ENCODE assay signal across 15 cellular contexts in the genomic region with DNA sequence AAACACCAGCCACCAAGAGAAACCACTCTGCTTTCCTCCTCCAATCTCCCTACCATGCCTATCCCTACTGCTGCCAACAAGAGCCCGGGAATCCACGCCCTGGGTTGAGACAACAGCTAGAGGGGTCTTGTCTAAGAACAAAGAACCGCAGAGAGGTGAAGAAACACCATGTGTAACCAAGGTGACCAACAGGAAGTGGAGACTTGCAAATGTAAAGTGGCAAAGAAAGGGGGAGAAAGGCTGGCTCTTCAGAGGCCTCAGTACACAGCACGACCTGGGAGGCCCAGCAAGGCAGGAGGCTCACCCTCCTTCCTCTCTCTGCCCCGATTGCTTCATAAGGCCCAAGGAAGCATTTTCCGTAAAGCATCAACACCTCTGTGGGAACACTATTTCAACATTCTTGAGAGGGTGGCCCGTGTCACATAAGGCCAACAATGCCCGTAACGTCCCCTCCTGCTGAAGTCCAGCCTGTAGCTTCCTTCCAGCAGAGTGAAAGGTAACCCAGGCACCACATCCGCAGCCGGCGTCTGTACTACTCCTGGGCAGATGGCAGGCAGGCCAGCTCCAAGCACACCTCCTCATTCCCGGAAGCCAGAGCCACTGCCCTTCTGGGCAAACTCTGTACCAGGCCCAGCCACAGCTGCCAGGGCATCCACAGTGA. TPM values are rescaled to one million over a fixed set of nuclear protein-coding genes. Genes with fewer than 3 reads are reported as not detected.
DNase-seq lines count a peak whose midpoint lies in the region; ATAC-seq, FAIRE-seq and TF ChIP-seq lines count a peak whose summit lies in the region.
"Had no signal": no experiment of that assay in that cellular context is flagged by ENCODE, and none has a peak within 500 bp of the region (broad histone marks: within the 10 kb centered on the region; RNA-seq: fewer than 3 reads in every experiment).

No MANE protein-coding gene starts in this region.

- no peak for FAIRE-seq in GM12878 (lab: Jason Lieb, UNC)
- FAIRE-seq: GM12892, islet of Langerhans had no signal

- RAD21 ChIA-PET in GM12878 (lab: Charles Lee; ENCODE audit: unreplicated experiment) = no interaction called here

- no peak for DNase-seq in GM12878 (ENCODE audit: low read depth, low spot score)
- peak; percentile 34 for DNase-seq in iris pigment epithelial cell (ENCODE audit: low read depth)
- peak; percentile 64 to 67 for DNase-seq in thyroid gland
- no peak for DNase-seq in NCI-H1694 treated with DMSO at 0.1 percent for 48 hours (lab: John Stamatoyannopoulos, UW)
- DNase-seq in PC-9 = no peak
- DNase-seq: amniotic stem cell, Calu3, NCI-H446 had no signal

- BruUV-seq in GM12878 (replicated peaks; lab: Mats Ljungman, UMichigan) = no TSS peak
- BruUV-seq in PC-9 (replicated peaks; lab: Mats Ljungman, UMichigan) = no TSS peak

- H3K9me2 ChIP-seq in Loucy (replicated peaks; ENCODE audit: low read depth, low read length) (no peaks in the 10 kb centered on the region), PC-9 (ENCODE audit: insufficient read depth) (no peaks in the 10 kb centered on the region)

- no peak overlapping the region for H3K9ac ChIP-seq in Loucy (ENCODE audit: low read depth, low read length, poor library complexity, severe bottlenecking)
- H3K9ac ChIP-seq in GM12878 (ENCODE audit: control insufficient read depth, insufficient read depth, low read length) = no peak overlapping the region
- H3K9ac ChIP-seq: parathyroid adenoma had no signal

- H3K9me3 ChIP-seq in Loucy (ENCODE audit: insufficient read depth, low read depth, low read length) (no peaks in the 10 kb centered on the region), GM12878 (replicated peaks; ENCODE audit: control insufficient read depth, insufficient read depth, low read length) (no peaks in the 10 kb centered on the region; the same call in 2 of the 3 replicates), thyroid gland (no peaks in the 10 kb centered on the region), PC-9 (ENCODE audit: insufficient read depth, low read depth) (no peaks in the 10 kb centered on the region)

- WGBS in GM12878 (ENCODE audit: insufficient coverage, insufficient replicate concordance, low lambda C conversion rate, missing lambda C conversion rate) = 61% methylated on average over 13 of the region's 13 CpGs
- 32 to 41% methylated on average over 12 to 13 of the region's 13 CpGs for WGBS in thyroid gland, 2 donors

- H3K4me2 ChIP-seq in Loucy (ENCODE audit: low read depth, low read length, poor library complexity, severe bottlenecking) = peak overlapping the region; percentile 4
- no peak overlapping the region for H3K4me2 ChIP-seq in GM12878 (ENCODE audit: control insufficient read depth, insufficient read depth)
- H3K4me2 ChIP-seq in PC-9 = no peak overlapping the region

- H3K27ac ChIP-seq in GM12878 (ENCODE audit: control insufficient read depth, insufficient read depth) (no peak overlapping the region), thyroid gland (peak overlapping the region; percentile 37 to 55 (median 44)), PC-9 (no peak overlapping the region)
- H3K27ac ChIP-seq: parathyroid adenoma had no signal

- intact Hi-C loops in GM12878 (cut with micrococcal nuclease; ENCODE audit: unreplicated experiment) = no loop called here
- intact Hi-C loops in thyroid gland (cut with DNase I) = no loop called here
- intact Hi-C loops in PC-9 (cut with micrococcal nuclease; ENCODE audit: unreplicated experiment) = no loop called here

- ATAC-seq in GM12878 (peak; percentile 59), HG02970 (IDR thresholded peaks at IDR 0.05; ENCODE audit: low FRiP score, unreplicated experiment) (no peak)

- H3K4me3 ChIP-seq in Loucy (ENCODE audit: low read length, poor library complexity, severe bottlenecking) = no peak overlapping the region
- no peak overlapping the region for H3K4me3 ChIP-seq in GM12878
- no peak overlapping the region for H3K4me3 ChIP-seq in thyroid gland (replicated peaks in 1 of 3)
- H3K4me3 ChIP-seq in PC-9 = no peak overlapping the region

- H2AFZ ChIP-seq in Loucy (ENCODE audit: low read length) (no peak overlapping the region), GM12878 (ENCODE audit: control insufficient read depth, low read depth, low read length) (no peak overlapping the region; the same call in 1 of the 2 replicates), PC-9 (no peak overlapping the region)
- H2AFZ ChIP-seq: parathyroid adenoma had no signal

- H3F3A ChIP-seq in Loucy (ENCODE audit: low read depth) = no peaks in the 10 kb centered on the region
- H3F3A ChIP-seq in PC-9 (ENCODE audit: insufficient read depth, low read depth) = peaks cover 4% of the 10 kb centered on the region; the same call in 1 of the 2 replicates

- TF ChIP-seq POLR2A in GM12878 (IDR thresholded peaks at IDR 0.05; ENCODE audit: low read depth, low read length) (no peak), thyroid gland (IDR thresholded peaks at IDR 0.05) (no peak)

- CTCF ChIA-PET in GM12878 (lab: Yijun Ruan, JAX) = interaction anchor here (0.8 kb wide), 1 partner anchor 95 kb away, joined by 3 read pairs; no protein-coding TSS in a partner anchor
- CTCF ChIA-PET in PC-9 (lab: Charles Lee) = no interaction called here

- H3K27me3 ChIP-seq in Loucy (ENCODE audit: insufficient read depth, low read length, poor library complexity, severe bottlenecking) = no peaks in the 10 kb centered on the region
- H3K27me3 ChIP-seq in GM12878 (replicated peaks in 1 of 2; ENCODE audit: control insufficient read depth in 2 of 2, insufficient read depth in 2 of 2, low read length in 1 of 2) = peaks cover 0 to 2% of the 10 kb centered on the region in 2 experiments; a peak in 2 of 4 replicates
- no peaks in the 10 kb centered on the region for H3K27me3 ChIP-seq in thyroid gland
- H3K27me3 ChIP-seq in PC-9 (ENCODE audit: insufficient read depth, low read depth) = no peaks in the 10 kb centered on the region

- SMC1A ChIA-PET in GM12878 (lab: Charles Lee; ENCODE audit: uncharacterized antibody, unreplicated experiment) = no interaction called here

- H4K20me1 ChIP-seq in Loucy (ENCODE audit: insufficient read depth, low read length, poor library complexity, severe bottlenecking) = no peaks in the 10 kb centered on the region
- H4K20me1 ChIP-seq in GM12878 (ENCODE audit: control insufficient read depth, insufficient read depth) = no peaks in the 10 kb centered on the region
- peaks cover 5% of the 10 kb centered on the region; the same call in 1 of the 2 replicates for H4K20me1 ChIP-seq in PC-9 (ENCODE audit: insufficient read depth)

- TF ChIP-seq CTCF in Loucy (conservative IDR thresholded peaks at IDR 0.05; ENCODE audit: low read length) (no peak), GM12878 (IDR thresholded peaks at IDR 0.05 in 2 of 3, conservative IDR thresholded peaks at IDR 0.05 in 1 of 3; ENCODE audit: control insufficient read depth in 2 of 3, extremely low read depth in 1 of 3, insufficient read depth in 1 of 3, low read depth in 3 of 3, low read length in 3 of 3) (no peak), thyroid gland (IDR thresholded peaks at IDR 0.05) (no peak), PC-9 (conservative IDR thresholded peaks at IDR 0.05) (no peak)

- TF ChIP-seq RAD21 in GM12878 (IDR thresholded peaks at IDR 0.05; ENCODE audit: insufficient read depth, low read depth, low read length) = no peak

- peaks cover 76% of the 10 kb centered on the region for H3K79me2 ChIP-seq in Loucy (ENCODE audit: insufficient read depth, low read length)
- no peaks in the 10 kb centered on the region for H3K79me2 ChIP-seq in GM12878 (ENCODE audit: control insufficient read depth, insufficient read depth, low read length)
- H3K79me2 ChIP-seq in PC-9 (ENCODE audit: low read depth) = no peaks in the 10 kb centered on the region; the same call in 1 of the 2 replicates
- H3K79me2 ChIP-seq: parathyroid adenoma had no signal

- H3K4me1 ChIP-seq in Loucy (ENCODE audit: insufficient read depth, low read length, poor library complexity, severe bottlenecking) (peaks cover 29% of the 10 kb centered on the region), GM12878 (ENCODE audit: control insufficient read depth, insufficient read depth, low read length) (no peaks in the 10 kb centered on the region; the same call in 1 of the 2 replicates), thyroid gland (peaks cover 19 to 28% of the 10 kb centered on the region in 2 donors), PC-9 (replicated peaks; ENCODE audit: insufficient read depth) (0 out of 2 replicates have a peak, but pooled peaks cover 16% of the 10 kb centered on the region)
- H3K4me1 ChIP-seq: parathyroid adenoma had no signal

- H3K36me3 ChIP-seq in Loucy (ENCODE audit: insufficient read depth, low read length) (no peaks in the 10 kb centered on the region), GM12878 (ENCODE audit: control insufficient read depth in 2 of 2, insufficient read depth in 2 of 2, low read length in 1 of 2) (no peaks in the 10 kb centered on the region), thyroid gland (no peaks in the 10 kb centered on the region), PC-9 (ENCODE audit: low read depth) (no peaks in the 10 kb centered on the region)

- no peak for TF ChIP-seq EP300 in GM12878 (IDR thresholded peaks at IDR 0.05; ENCODE audit: borderline replicate concordance in 1 of 2, control insufficient read depth in 1 of 2, low read depth in 2 of 2, low read length in 2 of 2)

- in situ Hi-C loops in GM12878 (cut with MboI) = no loop called here

- POLR2A ChIA-PET in GM12878 (lab: Charles Lee) = interaction anchor here (0.6 kb wide), 1 partner anchor 66 kb away, joined by 4 read pairs; no protein-coding TSS in a partner anchor
- POLR2A ChIA-PET in PC-9 (lab: Charles Lee; ENCODE audit: unreplicated experiment) = no interaction called here

RNA-seq across cellular contexts. Expression of a gene that starts 18.3 kb away (rescaled TPM):
- total RNA-seq in GM12878 (2013; cell fraction: nucleolus; rRNA removed) = 0.19 TPM in 1 of 2 replicates, not detected in the other
- not detected in 2 replicates for total RNA-seq in GM12878 (2014; rRNA removed)
- not detected in 2 replicates for total RNA-seq in GM12878 (2014; rRNA removed; fragmentation: Illumina TruSeq; extraction: Trizol)
- total RNA-seq in GM12878 (2021) = 0.08 and 0.10 TPM in 2 replicates
- 0.08 TPM for polyA plus RNA-seq in GM12878 (2011; ENCODE audit: low read depth)
- polyA plus RNA-seq in GM12878 (2011; rRNA removed) = 0.19 and 0.20 TPM in 2 replicates
- 0.22 and 0.47 TPM in 2 replicates for polyA plus RNA-seq in GM12878 (2011; cell fraction: cytosol; rRNA removed)
- polyA plus RNA-seq in GM12878 (2011; cell fraction: nucleus; rRNA removed) = 0.29 and 0.49 TPM in 2 replicates
- 0.11 TPM in 1 of 2 replicates, not detected in the other for polyA plus RNA-seq in GM12878 (2012)
- polyA plus RNA-seq in GM12878 (2014; fragmentation: Illumina TruSeq; extraction: Trizol) = not detected in 2 replicates
- polyA plus RNA-seq in GM12878 (2014; fragmentation: Nextera tagmentation; extraction: Ambion mirVana) = not detected
- polyA plus RNA-seq in GM12878 (2014; rRNA removed) = not detected in 2 replicates
- polyA plus RNA-seq in GM12878 (2016; fragmentation: Nextera tagmentation; extraction: Ambion mirVana) = under 1 TPM in 1 of 2 experiments, not detected in 1; 0.09 TPM
- polyA minus RNA-seq in GM12878 (2011; rRNA and poly(A)+ RNA removed) = 0.29 and 0.41 TPM in 2 replicates
- not detected in 2 replicates for polyA minus RNA-seq in GM12878 (2011; cell fraction: cytosol; rRNA and poly(A)+ RNA removed)
- polyA minus RNA-seq in GM12878 (2011; cell fraction: nucleus; rRNA and poly(A)+ RNA removed) = 0.24 and 0.38 TPM in 2 replicates
- total RNA-seq in thyroid gland = 10 to 100 TPM in 2 of 4 donors, 1 to 10 TPM in 2; 6.3 to 11.8 (median 10.0) TPM
- 33.9 and 34.7 TPM in 2 replicates for total RNA-seq in PC-9 (2021)
- total RNA-seq: T-helper 1 cell treated with Interleukin-12 subunit alpha and Interleukin-12 subunit beta and Interleukin-4 antibody, amounts not matched to agents 30 ng/mL and 1 ng/mL, for 36 hours had no signal
- polyA plus RNA-seq: IgD-negative memory B cell had no signal

Comparison
In these comparisons a context has a peak if more than half of its experiments do, and no peak if none do; other contexts are left out.
1. DNase-seq: peak in iris pigment epithelial cell (single experiment) and thyroid gland (2 of 2); none in GM12878 (single experiment), NCI-H1694 treated with DMSO at 0.1 percent for 48 hours (single experiment) and PC-9 (0 of 2).
2. H3K27ac ChIP-seq: peak in thyroid gland (3 of 3); none in GM12878 (single experiment) and PC-9 (single experiment).
3. RNA of a gene that starts 18.3 kb away (total RNA-seq): 33.9 to 34.7 TPM in PC-9 and 6.3 to 11.8 TPM in thyroid gland; 0.08 to 0.19 TPM in GM12878; every median in the first group is over 4 times any median in the second.